Comparison of ENCODE assay signal across 20 cellular contexts in genomic region chr17:58207451-58207850, GRCh38. TPM values are rescaled to one million over a fixed set of nuclear protein-coding genes. Genes with fewer than 3 reads are reported as not detected.
DNase-seq lines count a peak whose midpoint lies in the region; ATAC-seq and TF ChIP-seq lines count a peak whose summit lies in the region.
"Had no signal": no experiment of that assay in that cellular context is flagged by ENCODE, and none has a peak within 500 bp of the region (broad histone marks: within the 10 kb centered on the region; RNA-seq: fewer than 3 reads in every experiment).

No MANE protein-coding gene starts in this region.

- no peaks in the 10 kb centered on the region for H3K27me3 Mint-ChIP-seq in progenitor cell of endocrine pancreas
- peaks cover 1% of the 10 kb centered on the region for H3K27me3 Mint-ChIP-seq in activated T-helper 1 cell treated with anti-CD3 and anti-CD28 coated beads, Interleukin-12 subunit alpha, Interleukin-12 subunit beta, Interleukin-2, Interleukin-4 antibody, amounts not matched to agents 30 ng/mL and 10 ng/mL and 1 ng/mL, durations not matched to agents 14 hours and 24 hours and 36 hours (ENCODE audit: insufficient read depth)
- H3K27me3 Mint-ChIP-seq: CD4-positive, alpha-beta memory T cell had no signal

- H3K4me3 ChIP-seq in MG63 (no peak overlapping the region), fibroblast of mammary gland (ENCODE audit: control insufficient read depth, low read depth, low read length) (no peak overlapping the region)
- H3K4me3 ChIP-seq: A549 had no signal

- H3K36me3 Mint-ChIP-seq in progenitor cell of endocrine pancreas (ENCODE audit: insufficient read depth), result peaks cover 20% of the 10 kb centered on the region
- peaks cover 20% of the 10 kb centered on the region for H3K36me3 Mint-ChIP-seq in activated T-helper 1 cell treated with anti-CD3 and anti-CD28 coated beads, Interleukin-12 subunit alpha, Interleukin-12 subunit beta, Interleukin-2, Interleukin-4 antibody, amounts not matched to agents 30 ng/mL and 10 ng/mL and 1 ng/mL, durations not matched to agents 14 hours and 24 hours and 36 hours (ENCODE audit: low read depth)

- no peak overlapping the region for H3K4me3 Mint-ChIP-seq in progenitor cell of endocrine pancreas (ENCODE audit: low read depth)
- no peak overlapping the region for H3K4me3 Mint-ChIP-seq in activated T-helper 1 cell treated with anti-CD3 and anti-CD28 coated beads, Interleukin-12 subunit alpha, Interleukin-12 subunit beta, Interleukin-2, Interleukin-4 antibody, amounts not matched to agents 30 ng/mL and 10 ng/mL and 1 ng/mL, durations not matched to agents 14 hours and 24 hours and 36 hours
- H3K4me3 Mint-ChIP-seq: CD4-positive, alpha-beta memory T cell had no signal

- H3K9me3 Mint-ChIP-seq in progenitor cell of endocrine pancreas (ENCODE audit: low read depth), result no peaks in the 10 kb centered on the region
- H3K9me3 Mint-ChIP-seq in activated T-helper 1 cell treated with anti-CD3 and anti-CD28 coated beads, Interleukin-12 subunit alpha, Interleukin-12 subunit beta, Interleukin-2, Interleukin-4 antibody, amounts not matched to agents 30 ng/mL and 10 ng/mL and 1 ng/mL, durations not matched to agents 14 hours and 24 hours and 36 hours, result no peaks in the 10 kb centered on the region
- H3K9me3 Mint-ChIP-seq: CD4-positive, alpha-beta memory T cell had no signal

- intact Hi-C loops in activated T-helper 1 cell treated with anti-CD3 and anti-CD28 coated beads, Interleukin-12 subunit alpha, Interleukin-12 subunit beta, Interleukin-2, Interleukin-4 antibody, amounts not matched to agents 30 ng/mL and 10 ng/mL and 1 ng/mL, durations not matched to agents 14 hours and 24 hours and 36 hours (cut with micrococcal nuclease), result no loop called here

- peak; percentile 81 for DNase-seq in Ammon's horn (ENCODE audit: low spot score)
- peak; percentile 73 for DNase-seq in MG63
- peak; percentile 58 for DNase-seq in fibroblast of mammary gland (ENCODE audit: low read depth)
- DNase-seq in progenitor cell of endocrine pancreas (ENCODE audit: low spot score, unreplicated experiment), result no peak
- no peak for DNase-seq in SHP77 (lab: John Stamatoyannopoulos, UW)
- no peak for DNase-seq in activated T-helper 1 cell treated with anti-CD3 and anti-CD28 coated beads, Interleukin-12 subunit alpha, Interleukin-12 subunit beta, Interleukin-2, Interleukin-4 antibody, amounts not matched to agents 30 ng/mL and 10 ng/mL and 1 ng/mL, durations not matched to agents 14 hours and 24 hours and 36 hours (ENCODE audit: low spot score)
- DNase-seq in COR-L47 (lab: John Stamatoyannopoulos, UW), result no peak
- DNase-seq: 8988T; ACHN; AML-193; C1 segment of cervical spinal cord; Caco-2; CD4-positive, alpha-beta memory T cell; DMS153; DND-41; H7; HCEC 1CT had no signal

- H3K36me3 ChIP-seq in MG63, result peaks cover 3% of the 10 kb centered on the region; the same call in 1 of the 2 replicates

- H3K9me3 ChIP-seq in MG63, result no peaks in the 10 kb centered on the region
- H3K9me3 ChIP-seq: A549, Caco-2 had no signal

- peak overlapping the region; percentile 48 for H3K27ac Mint-ChIP-seq in progenitor cell of endocrine pancreas
- no peak overlapping the region for H3K27ac Mint-ChIP-seq in activated T-helper 1 cell treated with anti-CD3 and anti-CD28 coated beads, Interleukin-12 subunit alpha, Interleukin-12 subunit beta, Interleukin-2, Interleukin-4 antibody, amounts not matched to agents 30 ng/mL and 10 ng/mL and 1 ng/mL, durations not matched to agents 14 hours and 24 hours and 36 hours

- no peak for ATAC-seq in GM18502 (IDR thresholded peaks at IDR 0.05; ENCODE audit: poor library complexity, unreplicated experiment)
- ATAC-seq: A549 had no signal

- H3K27me3 ChIP-seq in MG63, result no peaks in the 10 kb centered on the region

- TF ChIP-seq CTCF in fibroblast of mammary gland (conservative IDR thresholded peaks at IDR 0.05; ENCODE audit: control insufficient read depth, insufficient read depth, low read depth, low read length) (no peak), progenitor cell of endocrine pancreas (IDR thresholded peaks at IDR 0.05; ENCODE audit: unreplicated experiment) (no peak)

- H3K4me1 Mint-ChIP-seq in progenitor cell of endocrine pancreas (ENCODE audit: low read depth), result peaks cover 17% of the 10 kb centered on the region
- no peaks in the 10 kb centered on the region for H3K4me1 Mint-ChIP-seq in activated T-helper 1 cell treated with anti-CD3 and anti-CD28 coated beads, Interleukin-12 subunit alpha, Interleukin-12 subunit beta, Interleukin-2, Interleukin-4 antibody, amounts not matched to agents 30 ng/mL and 10 ng/mL and 1 ng/mL, durations not matched to agents 14 hours and 24 hours and 36 hours (ENCODE audit: low read depth)
- H3K4me1 Mint-ChIP-seq: CD4-positive, alpha-beta memory T cell had no signal

RNA-seq across cellular contexts. Expression of gene MKS1, which starts 11.6 kb away (rescaled TPM):
- total RNA-seq in MG63 (2014; rRNA removed; shearing (Covaris generic); ENCODE audit: low replicate concordance), result 16.8 and 27.4 TPM in 2 replicates
- 40.0 and 44.3 TPM in 2 replicates for total RNA-seq in progenitor cell of endocrine pancreas
- total RNA-seq in activated T-helper 1 cell treated with anti-CD3 and anti-CD28 coated beads, Interleukin-12 subunit alpha, Interleukin-12 subunit beta, Interleukin-2, Interleukin-4 antibody, amounts not matched to agents 30 ng/mL and 10 ng/mL and 1 ng/mL, durations not matched to agents 14 hours and 24 hours and 36 hours, result 18.8 and 23.3 TPM in 2 replicates

RNA-seq across cellular contexts. Expression of gene EPX, which starts 14.9 kb away (rescaled TPM):
- not detected in 2 replicates for total RNA-seq in MG63 (2014; rRNA removed; shearing (Covaris generic); ENCODE audit: low replicate concordance)
- not detected in 2 replicates for total RNA-seq in progenitor cell of endocrine pancreas
- not detected in 2 replicates for total RNA-seq in activated T-helper 1 cell treated with anti-CD3 and anti-CD28 coated beads, Interleukin-12 subunit alpha, Interleukin-12 subunit beta, Interleukin-2, Interleukin-4 antibody, amounts not matched to agents 30 ng/mL and 10 ng/mL and 1 ng/mL, durations not matched to agents 14 hours and 24 hours and 36 hours
- total RNA-seq: Caco-2; CD4-positive, alpha-beta memory T cell; H1; H7 had no signal

RNA-seq across cellular contexts. Expression of gene LPO, which starts 30.9 kb away (rescaled TPM):
- total RNA-seq in MG63 (2014; rRNA removed; shearing (Covaris generic); ENCODE audit: low replicate concordance), result not detected in 2 replicates
- 0.16 TPM in 1 of 2 replicates, not detected in the other for total RNA-seq in progenitor cell of endocrine pancreas
- total RNA-seq in activated T-helper 1 cell treated with anti-CD3 and anti-CD28 coated beads, Interleukin-12 subunit alpha, Interleukin-12 subunit beta, Interleukin-2, Interleukin-4 antibody, amounts not matched to agents 30 ng/mL and 10 ng/mL and 1 ng/mL, durations not matched to agents 14 hours and 24 hours and 36 hours, result not detected in 2 replicates
- total RNA-seq: CD4-positive, alpha-beta memory T cell; H7 had no signal

RNA-seq across cellular contexts. Expression of gene OR4D2, which starts 40.7 kb away (rescaled TPM):
- not detected in 2 replicates for total RNA-seq in MG63 (2014; rRNA removed; shearing (Covaris generic); ENCODE audit: low replicate concordance)
- total RNA-seq in progenitor cell of endocrine pancreas, result not detected in 2 replicates
- not detected in 2 replicates for total RNA-seq in activated T-helper 1 cell treated with anti-CD3 and anti-CD28 coated beads, Interleukin-12 subunit alpha, Interleukin-12 subunit beta, Interleukin-2, Interleukin-4 antibody, amounts not matched to agents 30 ng/mL and 10 ng/mL and 1 ng/mL, durations not matched to agents 14 hours and 24 hours and 36 hours
- total RNA-seq: Caco-2; CD4-positive, alpha-beta memory T cell; H1; H7 had no signal

RNA-seq across cellular contexts. Expression of gene OR4D1, which starts 59.3 kb away (rescaled TPM):
- total RNA-seq in MG63 (2014; rRNA removed; shearing (Covaris generic); ENCODE audit: low replicate concordance), result not detected in 2 replicates
- total RNA-seq in progenitor cell of endocrine pancreas, result not detected in 2 replicates
- total RNA-seq in activated T-helper 1 cell treated with anti-CD3 and anti-CD28 coated beads, Interleukin-12 subunit alpha, Interleukin-12 subunit beta, Interleukin-2, Interleukin-4 antibody, amounts not matched to agents 30 ng/mL and 10 ng/mL and 1 ng/mL, durations not matched to agents 14 hours and 24 hours and 36 hours, result 0.10 and 0.26 TPM in 2 replicates
- total RNA-seq: Caco-2 had no signal

Comparison
In these comparisons a context has a peak if more than half of its experiments do, and no peak if none do; other contexts are left out.
1. DNase-seq: peak in Ammon's horn (single experiment), MG63 (single experiment) and fibroblast of mammary gland (single experiment); none in progenitor cell of endocrine pancreas (single experiment), SHP77 (0 of 2), activated T-helper 1 cell treated with anti-CD3 and anti-CD28 coated beads, Interleukin-12 subunit alpha, Interleukin-12 subunit beta, Interleukin-2, Interleukin-4 antibody, amounts not matched to agents 30 ng/mL and 10 ng/mL and 1 ng/mL, durations not matched to agents 14 hours and 24 hours and 36 hours (single experiment) and COR-L47 (single experiment).